ENCODE assay signal across 1 cellular context in the genomic region with DNA sequence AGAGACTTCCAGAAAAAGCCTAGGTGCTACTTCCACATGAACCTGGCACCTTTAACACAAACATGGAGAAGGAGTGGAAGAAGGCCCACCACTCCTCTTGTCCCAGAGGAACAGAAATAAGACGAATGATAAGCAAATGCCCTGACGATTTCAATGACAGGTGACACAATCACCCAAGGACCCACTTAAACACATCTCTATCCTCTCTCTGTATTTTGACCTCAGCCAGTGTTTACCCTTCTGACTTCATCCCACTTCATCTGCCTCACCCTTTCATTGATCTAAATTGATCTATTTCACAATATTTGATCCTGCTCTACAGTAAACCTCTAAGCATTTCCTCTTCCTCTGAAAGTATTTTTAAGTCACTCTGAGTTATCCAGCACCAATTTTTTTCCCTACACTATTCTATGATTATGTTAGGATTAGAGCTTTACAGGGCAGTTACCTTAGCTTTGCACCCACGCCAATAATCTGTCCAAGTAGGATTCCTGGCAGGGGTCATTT.
TF ChIP-seq lines count a peak whose summit lies in the region.

No MANE protein-coding gene starts in this region.

TF ChIP-seq in HepG2, 621 proteins besides CTCF, POLR2A, EP300 and RAD21 (continued from another document and continues in another):
- TF ChIP-seq E2F2 (CRISPR knock-in tag; IDR thresholded peaks at IDR 0.05; ENCODE audit: borderline replicate concordance), result no peak
- TF ChIP-seq HOXA9 (CRISPR knock-in tag; IDR thresholded peaks at IDR 0.05; ENCODE audit: borderline replicate concordance), result no peak
- peak; percentile 96 for TF ChIP-seq NKX3-1 (CRISPR knock-in tag; IDR thresholded peaks at IDR 0.05)
- no peak for TF ChIP-seq REL (CRISPR knock-in tag; conservative IDR thresholded peaks at IDR 0.05)
- no peak for TF ChIP-seq AKNA (CRISPR knock-in tag; IDR thresholded peaks at IDR 0.05; ENCODE audit: borderline replicate concordance)
- no peak for TF ChIP-seq NFATC3 (CRISPR knock-in tag; IDR thresholded peaks at IDR 0.05)
- TF ChIP-seq, protein P1, sequence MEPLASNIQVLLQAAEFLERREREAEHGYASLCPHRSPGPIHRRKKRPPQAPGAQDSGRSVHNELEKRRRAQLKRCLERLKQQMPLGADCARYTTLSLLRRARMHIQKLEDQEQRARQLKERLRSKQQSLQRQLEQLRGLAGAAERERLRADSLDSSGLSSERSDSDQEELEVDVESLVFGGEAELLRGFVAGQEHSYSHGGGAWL (CRISPR knock-in tag; IDR thresholded peaks at IDR 0.05), result no peak
- peak; percentile 87 for TF ChIP-seq ZGPAT (CRISPR knock-in tag; IDR thresholded peaks at IDR 0.05)
- TF ChIP-seq CENPT (CRISPR knock-in tag; IDR thresholded peaks at IDR 0.05; ENCODE audit: low read depth), result no peak
- no peak for TF ChIP-seq ZNF703 (CRISPR knock-in tag; IDR thresholded peaks at IDR 0.05; ENCODE audit: borderline replicate concordance)
- TF ChIP-seq POLR2AphosphoS5 (IDR thresholded peaks at IDR 0.05; ENCODE audit: low read depth, low read length), result no peak
- TF ChIP-seq GLMP (CRISPR knock-in tag; IDR thresholded peaks at IDR 0.05; ENCODE audit: borderline replicate concordance), result no peak
- TF ChIP-seq ZNF20 (CRISPR knock-in tag; IDR thresholded peaks at IDR 0.05), result no peak
- TF ChIP-seq MXI1 (IDR thresholded peaks at IDR 0.05; ENCODE audit: borderline replicate concordance, low read depth, low read length), result no peak
- no peak for TF ChIP-seq MTA1 (CRISPR knock-in tag; IDR thresholded peaks at IDR 0.05; ENCODE audit: borderline replicate concordance)
- TF ChIP-seq GZF1 (CRISPR knock-in tag; IDR thresholded peaks at IDR 0.05), result no peak
- 0 out of 2 replicates have a peak, but pooled peaks have one; percentile 27 for TF ChIP-seq ZNF607 (CRISPR knock-in tag; IDR thresholded peaks at IDR 0.05; ENCODE audit: borderline replicate concordance)
- no peak for TF ChIP-seq ZNF713 (CRISPR knock-in tag; IDR thresholded peaks at IDR 0.05)
- no peak for TF ChIP-seq MYPOP (CRISPR knock-in tag; IDR thresholded peaks at IDR 0.05)
- TF ChIP-seq THAP11 (CRISPR knock-in tag; IDR thresholded peaks at IDR 0.05), result peak; percentile 74
- no peak for TF ChIP-seq ZNF646 (CRISPR knock-in tag; IDR thresholded peaks at IDR 0.05)
- no peak for TF ChIP-seq NFAT5 (CRISPR knock-in tag; IDR thresholded peaks at IDR 0.05)
- TF ChIP-seq ZKSCAN8 (CRISPR knock-in tag; IDR thresholded peaks at IDR 0.05; ENCODE audit: borderline replicate concordance), result no peak
- TF ChIP-seq SPEN (CRISPR knock-in tag; IDR thresholded peaks at IDR 0.05; ENCODE audit: low read depth), result 0 out of 2 replicates have a peak, but pooled peaks have one; percentile 23
- no peak for TF ChIP-seq CERS6 (CRISPR knock-in tag; IDR thresholded peaks at IDR 0.05)
